In genomic region chr21:45845790-45846130, GRCh38 we compare ENCODE assay signal across 18 cellular contexts.
A peak's percentile ranks its signal among the peaks of the same experiment; 100 is the strongest.
DNase-seq lines count a peak whose midpoint lies in the region; ATAC-seq and TF ChIP-seq lines count a peak whose summit lies in the region.
"Had no signal": no experiment of that assay in that cellular context is flagged by ENCODE, and none has a peak within 500 bp of the region (broad histone marks: within the 10 kb centered on the region; RNA-seq: fewer than 3 reads in every experiment).

No MANE protein-coding gene starts in this region.

- H3K9me3 ChIP-seq in WERI-Rb-1 (ENCODE audit: severe bottlenecking): peaks cover 2% of the 10 kb centered on the region
- peaks cover 0 to 14% (median 10%) of the 10 kb centered on the region in 4 donors for H3K9me3 ChIP-seq in stomach
- peaks cover 0 to 7% (median 5%) of the 10 kb centered on the region in 3 donors for H3K9me3 ChIP-seq in tibial artery
- peaks cover 7% of the 10 kb centered on the region; the same call in 1 of the 2 replicates for H3K9me3 ChIP-seq in SK-N-SH

- no peaks in the 10 kb centered on the region for H3K27me3 ChIP-seq in WERI-Rb-1 (ENCODE audit: insufficient read depth, low read depth, severe bottlenecking)
- H3K27me3 ChIP-seq in stomach: peaks cover 0 to 7% (median 0%) of the 10 kb centered on the region in 3 donors
- H3K27me3 ChIP-seq in tibial artery: no peaks in the 10 kb centered on the region
- H3K27me3 ChIP-seq in SK-N-SH (ENCODE audit: insufficient read depth): no peaks in the 10 kb centered on the region

- H3K4me1 ChIP-seq in stomach (peaks cover 0 to 5% (median 0%) of the 10 kb centered on the region in 4 donors), tibial artery (no peaks in the 10 kb centered on the region), SK-N-SH (ENCODE audit: control insufficient read depth in 1 of 2, insufficient read depth in 2 of 2, low read depth in 1 of 2, low read length in 1 of 2) (peaks cover 0 to 26% of the 10 kb centered on the region in 2 experiments; a peak in 2 of 4 replicates)

- 46 to 64% (median 62%) methylated on average over 6 of the region's 6 CpGs for WGBS in stomach, 5 donors
- 81% methylated on average over 6 of the region's 6 CpGs for WGBS in SK-N-SH (ENCODE audit: low lambda C conversion rate)

- POLR2A ChIA-PET in SK-N-SH (lab: Yijun Ruan, JAX): no interaction called here

- no peaks in the 10 kb centered on the region for H4K20me1 ChIP-seq in SK-N-SH (ENCODE audit: insufficient read depth)

- TF ChIP-seq RAD21 in SK-N-SH (IDR thresholded peaks at IDR 0.05; ENCODE audit: low read length): no peak

- no peak overlapping the region for H3K4me3 ChIP-seq in WERI-Rb-1 (ENCODE audit: low read depth, low read length)
- no peak overlapping the region for H3K4me3 ChIP-seq in stomach
- no peak overlapping the region for H3K4me3 ChIP-seq in tibial artery
- H3K4me3 ChIP-seq in SK-N-SH (ENCODE audit: low read depth in 2 of 2, low read length in 1 of 2): no peak overlapping the region

- H3K27ac Mint-ChIP-seq in activated naive CD4-positive, alpha-beta T cell treated with anti-CD3 and anti-CD28 coated beads, Interleukin-2, amount 10 ng/mL, durations not matched to agents 7 days and 5 days: peak overlapping the region; percentile 1
- H3K27ac Mint-ChIP-seq in activated naive CD4-positive, alpha-beta T cell treated with anti-CD3 and anti-CD28 coated beads for 36 hours: no peak overlapping the region

- TF ChIP-seq EP300 in stomach (IDR thresholded peaks at IDR 0.05) (no peak), SK-N-SH (IDR thresholded peaks at IDR 0.05; ENCODE audit: borderline replicate concordance in 1 of 2, low read depth in 1 of 2, low read length in 1 of 2) (no peak)

- no peaks in the 10 kb centered on the region for H3K79me2 ChIP-seq in SK-N-SH (ENCODE audit: insufficient read depth)

- H3K4me1 Mint-ChIP-seq in activated naive CD4-positive, alpha-beta T cell treated with anti-CD3 and anti-CD28 coated beads, Interleukin-2, amount 10 ng/mL, durations not matched to agents 7 days and 5 days: peaks cover 5% of the 10 kb centered on the region
- peaks cover 7% of the 10 kb centered on the region for H3K4me1 Mint-ChIP-seq in activated naive CD4-positive, alpha-beta T cell treated with anti-CD3 and anti-CD28 coated beads for 36 hours (ENCODE audit: low read depth)

- no peaks in the 10 kb centered on the region for H3F3A ChIP-seq in SK-N-SH (replicated peaks; ENCODE audit: insufficient read depth)

- peaks cover 4% of the 10 kb centered on the region for H3K9me3 Mint-ChIP-seq in activated naive CD4-positive, alpha-beta T cell treated with anti-CD3 and anti-CD28 coated beads, Interleukin-2, amount 10 ng/mL, durations not matched to agents 7 days and 5 days
- H3K9me3 Mint-ChIP-seq in activated naive CD4-positive, alpha-beta T cell treated with anti-CD3 and anti-CD28 coated beads for 36 hours: peaks cover 11% of the 10 kb centered on the region

- peaks cover 4% of the 10 kb centered on the region for H3K36me3 Mint-ChIP-seq in activated naive CD4-positive, alpha-beta T cell treated with anti-CD3 and anti-CD28 coated beads, Interleukin-2, amount 10 ng/mL, durations not matched to agents 7 days and 5 days
- H3K36me3 Mint-ChIP-seq in activated naive CD4-positive, alpha-beta T cell treated with anti-CD3 and anti-CD28 coated beads for 36 hours (ENCODE audit: low read depth): no peaks in the 10 kb centered on the region
- H3K36me3 Mint-ChIP-seq: CD4-positive, CD25-positive, alpha-beta regulatory T cell had no signal

- H3K9ac ChIP-seq in SK-N-SH: no peak overlapping the region

- intact Hi-C loops in activated naive CD4-positive, alpha-beta T cell treated with anti-CD3 and anti-CD28 coated beads for 36 hours (cut with micrococcal nuclease): no loop called here
- intact Hi-C loops in stomach (cut with DNase I; ENCODE audit: low total_unique reads) (no loop called here), tibial artery (cut with DNase I; ENCODE audit: low total_unique reads) (no loop called here)

- CTCF ChIA-PET in activated naive CD4-positive, alpha-beta T cell treated with anti-CD3 and anti-CD28 coated beads, Interleukin-2, amount 10 ng/mL, durations not matched to agents 7 days and 5 days (lab: Charles Lee): no interaction called here
- CTCF ChIA-PET in activated naive CD4-positive, alpha-beta T cell treated with anti-CD3 and anti-CD28 coated beads for 36 hours (lab: Charles Lee): interaction anchor here (1.3 kb wide), 1 partner anchor 15 kb away, joined by 4 read pairs; no protein-coding TSS in a partner anchor
- CTCF ChIA-PET in SK-N-SH (lab: Yijun Ruan, JAX): interaction anchor here (1.9 to 3.6 kb wide), 2 partner anchors 19 to 34 kb away, joined by 6 to 13 read pairs; no protein-coding TSS in a partner anchor

- H3K36me3 ChIP-seq in WERI-Rb-1: no peaks in the 10 kb centered on the region
- H3K36me3 ChIP-seq in stomach: no peaks in the 10 kb centered on the region
- H3K36me3 ChIP-seq in tibial artery: no peaks in the 10 kb centered on the region
- H3K36me3 ChIP-seq in SK-N-SH (replicated peaks in 1 of 2; ENCODE audit: control insufficient read depth in 1 of 2, insufficient read depth in 2 of 2, low read length in 1 of 2): peaks cover 0 to 6% of the 10 kb centered on the region in 2 experiments

- no peak for ATAC-seq in stimulated activated naive CD8-positive, alpha-beta T cell treated with anti-CD3 and anti-CD28 coated beads, Interleukin-15, Interleukin-2, amounts not matched to agents 100 U/mL and 50 U/mL, for 24 hours
- ATAC-seq: HCT116 had no signal

- no peak for DNase-seq in activated naive CD4-positive, alpha-beta T cell treated with anti-CD3 and anti-CD28 coated beads, Interleukin-2, amount 10 ng/mL, durations not matched to agents 7 days and 5 days
- DNase-seq in activated naive CD4-positive, alpha-beta T cell treated with anti-CD3 and anti-CD28 coated beads for 36 hours: no peak
- DNase-seq in WERI-Rb-1 (peak; percentile 3), mesenteric fat pad (ENCODE audit: low spot score) (peak; percentile 39), stomach (peak; percentile 5), tibial artery (no peak), SK-N-SH (no peak)
- DNase-seq in stimulated activated naive CD8-positive, alpha-beta T cell treated with anti-CD3 and anti-CD28 coated beads, Interleukin-15, Interleukin-2, amounts not matched to agents 100 U/mL and 50 U/mL, for 24 hours: no peak
- DNase-seq: 8988T; CD4-positive, CD25-positive, alpha-beta regulatory T cell; COR-L47; DMS 273 treated with DMSO at 0.1 percent for 48 hours; KBM-7; MV-4-11; NCI-H1694 treated with DMSO at 0.1 percent for 48 hours; NCI-H774; SIG-M5 had no signal

- H3K27me3 Mint-ChIP-seq in activated naive CD4-positive, alpha-beta T cell treated with anti-CD3 and anti-CD28 coated beads, Interleukin-2, amount 10 ng/mL, durations not matched to agents 7 days and 5 days: peaks cover 9% of the 10 kb centered on the region
- H3K27me3 Mint-ChIP-seq in activated naive CD4-positive, alpha-beta T cell treated with anti-CD3 and anti-CD28 coated beads for 36 hours (ENCODE audit: low read depth): no peaks in the 10 kb centered on the region

- H3K27ac ChIP-seq in WERI-Rb-1 (no peak overlapping the region), stomach (no peak overlapping the region), tibial artery (no peak overlapping the region), SK-N-SH (ENCODE audit: low read depth in 2 of 2, low read length in 1 of 2) (no peak overlapping the region)

- H3K4me2 ChIP-seq in SK-N-SH: no peak overlapping the region

- H3K4me3 Mint-ChIP-seq in activated naive CD4-positive, alpha-beta T cell treated with anti-CD3 and anti-CD28 coated beads, Interleukin-2, amount 10 ng/mL, durations not matched to agents 7 days and 5 days: no peak overlapping the region
- H3K4me3 Mint-ChIP-seq in activated naive CD4-positive, alpha-beta T cell treated with anti-CD3 and anti-CD28 coated beads for 36 hours: no peak overlapping the region
- H3K4me3 Mint-ChIP-seq: CD4-positive, CD25-positive, alpha-beta regulatory T cell had no signal

- no peaks in the 10 kb centered on the region for H3K9me2 ChIP-seq in SK-N-SH

- TF ChIP-seq CTCF in WERI-Rb-1 (IDR thresholded peaks at IDR 0.05; ENCODE audit: low read depth, low read length) (no peak), stomach (IDR thresholded peaks at IDR 0.05) (no peak), tibial artery (IDR thresholded peaks at IDR 0.05) (no peak), SK-N-SH (IDR thresholded peaks at IDR 0.05) (no peak)

- H2AFZ ChIP-seq in SK-N-SH (ENCODE audit: low read depth): no peak overlapping the region

- no peak for TF ChIP-seq POLR2A in stomach (IDR thresholded peaks at IDR 0.05)

TF ChIP-seq in SK-N-SH, 30 proteins besides CTCF, POLR2A, EP300 and RAD21 (continues in another document):
- TF ChIP-seq ZBTB33 (IDR thresholded peaks at IDR 0.05; ENCODE audit: borderline replicate concordance, low read depth) (no peak), NRF1 (IDR thresholded peaks at IDR 0.05; ENCODE audit: low read depth, low read length) (no peak), GABPA (IDR thresholded peaks at IDR 0.05; ENCODE audit: low read depth) (no peak), RFX5 (IDR thresholded peaks at IDR 0.05; ENCODE audit: low read length) (no peak), ELF1 (IDR thresholded peaks at IDR 0.05) (no peak), POLR2AphosphoS5 (IDR thresholded peaks at IDR 0.05; ENCODE audit: low read depth, low read length) (no peak), MEF2A (IDR thresholded peaks at IDR 0.05; ENCODE audit: borderline replicate concordance, low read depth) (no peak), YY1 (IDR thresholded peaks at IDR 0.05; ENCODE audit: low read depth) (no peak), EZH2phosphoT487 (IDR thresholded peaks at IDR 0.05; ENCODE audit: borderline replicate concordance, low read depth) (no peak), FOSL2 (IDR thresholded peaks at IDR 0.05; ENCODE audit: borderline replicate concordance, low read depth) (no peak)

Comparison
In these comparisons a context has a peak if more than half of its experiments do, and no peak if none do; other contexts are left out.
1. DNase-seq: peak in WERI-Rb-1 (single experiment), mesenteric fat pad (single experiment) and stomach (single experiment); none in activated naive CD4-positive, alpha-beta T cell treated with anti-CD3 and anti-CD28 coated beads, Interleukin-2, amount 10 ng/mL, durations not matched to agents 7 days and 5 days (single experiment), activated naive CD4-positive, alpha-beta T cell treated with anti-CD3 and anti-CD28 coated beads for 36 hours (single experiment), tibial artery (0 of 2), stimulated activated naive CD8-positive, alpha-beta T cell treated with anti-CD3 and anti-CD28 coated beads, Interleukin-15, Interleukin-2, amounts not matched to agents 100 U/mL and 50 U/mL, for 24 hours (single experiment) and SK-N-SH (single experiment).